9 cellular contexts compared by ENCODE assay signal in the genomic region with DNA sequence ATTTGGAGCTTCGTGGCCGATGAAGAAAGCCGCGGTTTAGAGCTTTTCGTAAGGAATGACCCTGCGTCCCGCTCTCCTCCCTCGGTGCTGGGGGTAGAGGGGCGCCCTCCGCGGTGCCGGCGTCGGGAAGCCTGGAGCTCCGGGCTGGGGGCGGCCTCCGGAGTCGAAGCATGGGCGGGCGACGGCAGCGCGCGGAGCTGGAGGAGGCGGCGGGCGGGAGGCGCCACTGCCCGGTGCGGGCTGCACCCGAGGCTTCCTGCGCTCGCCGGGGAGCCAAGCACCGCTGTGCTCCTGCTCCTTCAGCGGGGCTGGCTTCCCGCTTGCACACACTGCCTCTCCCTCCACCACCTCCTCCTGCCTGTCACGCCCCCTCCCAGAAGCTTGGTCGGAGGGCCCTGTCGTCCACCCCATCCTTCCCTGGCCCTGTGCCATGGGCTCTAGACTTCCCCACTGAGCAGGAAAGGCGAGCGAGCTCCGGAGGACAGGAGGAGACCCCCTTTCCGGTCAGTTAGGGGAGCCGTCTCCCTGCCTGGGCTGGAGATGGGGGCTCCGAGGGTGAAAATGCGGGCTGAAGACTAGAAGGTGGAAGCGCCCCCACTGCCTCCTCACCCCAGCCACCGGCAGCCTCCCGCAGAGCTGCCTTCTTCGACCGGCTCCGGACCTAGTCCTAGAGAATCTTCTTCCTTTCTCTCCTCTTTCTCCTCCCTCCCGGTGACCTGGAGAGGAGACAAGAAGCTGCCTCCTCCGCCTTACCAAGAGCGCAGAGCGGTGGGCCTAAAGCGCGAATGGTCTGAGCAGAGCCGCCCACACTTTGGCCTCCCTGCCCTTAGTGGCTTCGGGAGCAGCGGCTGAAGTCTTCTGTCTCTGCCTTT. TPM values are rescaled to one million over a fixed set of nuclear protein-coding genes. Genes with fewer than 3 reads are reported as not detected.
DNase-seq lines count a peak whose midpoint lies in the region; TF ChIP-seq lines count a peak whose summit lies in the region.
"Had no signal": no experiment of that assay in that cellular context is flagged by ENCODE, and none has a peak within 500 bp of the region (broad histone marks: within the 10 kb centered on the region; RNA-seq: fewer than 3 reads in every experiment).

No MANE protein-coding gene starts in this region.

- TF ChIP-seq POLR2A in esophagus muscularis mucosa (IDR thresholded peaks at IDR 0.05; ENCODE audit: low read depth) = no peak

- peak overlapping the region; percentile 50 for H3K4me3 ChIP-seq in BE2C (ENCODE audit: low read depth, low read length)
- peak overlapping the region; percentile 14; the same call in 1 of the 2 replicates for H3K4me3 ChIP-seq in MG63
- peak overlapping the region; percentile 53 to 59 (median 54) for H3K4me3 ChIP-seq in esophagus muscularis mucosa

- peaks cover 39% of the 10 kb centered on the region for H3K27me3 Mint-ChIP-seq in neural crest cell (ENCODE audit: low read depth)

- H3K27ac Mint-ChIP-seq in neural crest cell (ENCODE audit: unreplicated experiment) = peak overlapping the region; percentile 93
- H3K27ac Mint-ChIP-seq: natural killer cell treated with Interleukin-12 subunit alpha and Interleukin-12 subunit beta and Interleukin-15 and Interleukin-18, amount 100 ng/mL, for 72 hours had no signal

- peaks cover 4% of the 10 kb centered on the region for H3K36me3 Mint-ChIP-seq in neural crest cell (ENCODE audit: low read depth)
- H3K36me3 Mint-ChIP-seq: natural killer cell treated with Interleukin-12 subunit alpha and Interleukin-12 subunit beta and Interleukin-15 and Interleukin-18, amount 100 ng/mL, for 72 hours had no signal

- DNase-seq in BE2C = peak; percentile 22
- DNase-seq in MG63 = no peak
- DNase-seq in esophagus muscularis mucosa (ENCODE audit: extremely low spot score) = no peak
- peak; percentile 30 for DNase-seq in neural crest cell (ENCODE audit: low read depth, low spot score)
- DNase-seq in occipital lobe (lab: John Stamatoyannopoulos, UW) = no peak
- DNase-seq in NAMALWA (ENCODE audit: low spot score) = no peak
- DNase-seq in NCI-H146 (lab: John Stamatoyannopoulos, UW) = no peak
- DNase-seq in SHP77 treated with DMSO at 0.1 percent for 48 hours (lab: John Stamatoyannopoulos, UW) = no peak

- no peak for TF ChIP-seq CTCF in BE2C (IDR thresholded peaks at IDR 0.05; ENCODE audit: low read depth, low read length)
- no peak for TF ChIP-seq CTCF in esophagus muscularis mucosa (IDR thresholded peaks at IDR 0.05)
- no peak for TF ChIP-seq CTCF in neural crest cell (conservative IDR thresholded peaks at IDR 0.05)

- no peaks in the 10 kb centered on the region for H3K9me3 ChIP-seq in BE2C
- H3K9me3 ChIP-seq in MG63 = no peaks in the 10 kb centered on the region
- no peaks in the 10 kb centered on the region for H3K9me3 ChIP-seq in esophagus muscularis mucosa

- WGBS in esophagus muscularis mucosa = 18% methylated on average over 36 of the region's 62 CpGs

- TF ChIP-seq EP300 in esophagus muscularis mucosa (IDR thresholded peaks at IDR 0.05) = no peak

- H3K9me3 Mint-ChIP-seq in neural crest cell = no peaks in the 10 kb centered on the region
- H3K9me3 Mint-ChIP-seq: natural killer cell treated with Interleukin-12 subunit alpha and Interleukin-12 subunit beta and Interleukin-15 and Interleukin-18, amount 100 ng/mL, for 72 hours had no signal

- intact Hi-C loops in esophagus muscularis mucosa (cut with DNase I) = no loop called here

- H3K4me1 Mint-ChIP-seq in neural crest cell = peaks cover 18% of the 10 kb centered on the region

- H3K36me3 ChIP-seq in BE2C (no peaks in the 10 kb centered on the region), MG63 (no peaks in the 10 kb centered on the region), esophagus muscularis mucosa (no peaks in the 10 kb centered on the region)

- H3K4me1 ChIP-seq in BE2C (no peaks in the 10 kb centered on the region; the same call in 1 of the 2 replicates), esophagus muscularis mucosa (peaks cover 3 to 28% (median 24%) of the 10 kb centered on the region in 4 donors)

- no peak overlapping the region for H3K27ac ChIP-seq in esophagus muscularis mucosa (replicated peaks in 1 of 4)

- peak overlapping the region; percentile 92 for H3K4me3 Mint-ChIP-seq in neural crest cell
- H3K4me3 Mint-ChIP-seq: natural killer cell treated with Interleukin-12 subunit alpha and Interleukin-12 subunit beta and Interleukin-15 and Interleukin-18, amount 100 ng/mL, for 72 hours had no signal

- H3K27me3 ChIP-seq in BE2C = peaks cover 44% of the 10 kb centered on the region
- H3K27me3 ChIP-seq in MG63 = peaks cover 42% of the 10 kb centered on the region
- peaks cover 0 to 71% (median 7%) of the 10 kb centered on the region in 4 donors for H3K27me3 ChIP-seq in esophagus muscularis mucosa

RNA-seq across cellular contexts. Expression of gene CDH4, which starts 1.8 kb away (rescaled TPM):
- 0.68 TPM for polyA plus RNA-seq in BE2C (2012; ENCODE audit: insufficient read depth, insufficient read length, low read depth)
- not detected in 2 replicates for total RNA-seq in MG63 (2014; rRNA removed; shearing (Covaris generic); ENCODE audit: low replicate concordance)
- total RNA-seq in esophagus muscularis mucosa (1 to 10 TPM in 1 of 4 donors, under 1 TPM in 3; 0.42 to 1.3 (median 0.48) TPM), neural crest cell (7.8 and 8.9 TPM in 2 replicates), occipital lobe (22.3 TPM)
- total RNA-seq: natural killer cell treated with Interleukin-12 subunit alpha and Interleukin-12 subunit beta and Interleukin-15 and Interleukin-18, amount 100 ng/mL, for 72 hours had no signal

Comparison
In these comparisons a context has a peak if more than half of its experiments do, and no peak if none do; other contexts are left out.
1. DNase-seq: peak in BE2C (single experiment) and neural crest cell (single experiment); none in MG63 (single experiment), esophagus muscularis mucosa (single experiment), occipital lobe (single experiment), NAMALWA (single experiment), NCI-H146 (single experiment) and SHP77 treated with DMSO at 0.1 percent for 48 hours (single experiment).
2. Peak in every context shown above with its lines, with median percentiles within 50 percentile points of each other: H3K4me3 ChIP-seq.